Comparison of ENCODE assay signal across 16 cellular contexts in genomic region chr7:52100-52499, GRCh38.
"Had no signal": no experiment of that assay in that cellular context is flagged by ENCODE, and none has a peak within 500 bp of the region (broad histone marks: within the 10 kb centered on the region; RNA-seq: fewer than 3 reads in every experiment).

No MANE protein-coding gene starts in this region.

- H3K27ac ChIP-seq: esophagus squamous epithelium, gastroesophageal sphincter, thoracic aorta, uterus had no signal

- H3K9me3 Mint-ChIP-seq: effector memory CD8-positive, alpha-beta T cell; mesothelial cell of epicardium; natural killer cell; stimulated activated naive B cell treated with anti-CD40 and anti-IgM and Interleukin-4, amounts not matched to agents 10 μg/mL and 1 μg/mL and 100 μg/mL, for 72 hours; stimulated activated naive CD8-positive, alpha-beta T cell treated with anti-CD3 and anti-CD28 coated beads, Interleukin-15, amount 100 ng/mL, for 72 hours had no signal

- FAIRE-seq: keratinocyte had no signal

- H3K27ac Mint-ChIP-seq: effector memory CD8-positive, alpha-beta T cell; mesothelial cell of epicardium; natural killer cell; stimulated activated naive B cell treated with anti-CD40 and anti-IgM and Interleukin-4, amounts not matched to agents 10 μg/mL and 1 μg/mL and 100 μg/mL, for 72 hours; stimulated activated naive CD8-positive, alpha-beta T cell treated with anti-CD3 and anti-CD28 coated beads, Interleukin-15, amount 100 ng/mL, for 72 hours had no signal

- H3K4me1 Mint-ChIP-seq: mesothelial cell of epicardium; natural killer cell; neural crest cell; stimulated activated naive B cell treated with anti-CD40 and anti-IgM and Interleukin-4, amounts not matched to agents 10 μg/mL and 1 μg/mL and 100 μg/mL, for 72 hours; stimulated activated naive CD8-positive, alpha-beta T cell treated with anti-CD3 and anti-CD28 coated beads, Interleukin-15, amount 100 ng/mL, for 72 hours had no signal

- H3K4me1 ChIP-seq: uterus had no signal

- H3K36me3 Mint-ChIP-seq: mesothelial cell of epicardium; natural killer cell; stimulated activated naive B cell treated with anti-CD40 and anti-IgM and Interleukin-4, amounts not matched to agents 10 μg/mL and 1 μg/mL and 100 μg/mL, for 72 hours had no signal

- DNase-seq: effector memory CD8-positive, alpha-beta T cell; esophagus squamous epithelium; foreskin fibroblast; glutamatergic neuron; natural killer cell; stimulated activated CD4-positive, alpha-beta T cell treated with anti-CD3 and anti-CD28 coated beads, Interleukin-4, amount 100 ng/mL, for 4 hours; stimulated activated naive B cell treated with anti-CD40 and anti-IgM and Interleukin-4, amounts not matched to agents 10 μg/mL and 1 μg/mL and 100 μg/mL, for 72 hours; stimulated activated naive CD8-positive, alpha-beta T cell treated with anti-CD3 and anti-CD28 coated beads, Interleukin-15, amount 100 ng/mL, for 72 hours had no signal

- H3K36me3 ChIP-seq: esophagus squamous epithelium, gastroesophageal sphincter, thoracic aorta, uterus had no signal

- H3K9me3 ChIP-seq: esophagus squamous epithelium, gastroesophageal sphincter, thoracic aorta, uterus had no signal

- H3K27me3 ChIP-seq: gastroesophageal sphincter, uterus had no signal

- ATAC-seq: effector memory CD8-positive, alpha-beta T cell; gastroesophageal sphincter; left ventricle myocardium superior; natural killer cell; sciatic nerve; stimulated activated naive B cell treated with anti-CD40 and anti-IgM and Interleukin-4, amounts not matched to agents 10 μg/mL and 1 μg/mL and 100 μg/mL, for 72 hours; stimulated activated naive CD8-positive, alpha-beta T cell treated with anti-CD3 and anti-CD28 coated beads, Interleukin-15, amount 100 ng/mL, for 72 hours had no signal

- H3K4me3 ChIP-seq: esophagus squamous epithelium, gastroesophageal sphincter, thoracic aorta, uterus had no signal

- H3K4me3 Mint-ChIP-seq: effector memory CD8-positive, alpha-beta T cell; mesothelial cell of epicardium; natural killer cell; neural crest cell; stimulated activated naive B cell treated with anti-CD40 and anti-IgM and Interleukin-4, amounts not matched to agents 10 μg/mL and 1 μg/mL and 100 μg/mL, for 72 hours; stimulated activated naive CD8-positive, alpha-beta T cell treated with anti-CD3 and anti-CD28 coated beads, Interleukin-15, amount 100 ng/mL, for 72 hours had no signal
